In the genomic region with DNA sequence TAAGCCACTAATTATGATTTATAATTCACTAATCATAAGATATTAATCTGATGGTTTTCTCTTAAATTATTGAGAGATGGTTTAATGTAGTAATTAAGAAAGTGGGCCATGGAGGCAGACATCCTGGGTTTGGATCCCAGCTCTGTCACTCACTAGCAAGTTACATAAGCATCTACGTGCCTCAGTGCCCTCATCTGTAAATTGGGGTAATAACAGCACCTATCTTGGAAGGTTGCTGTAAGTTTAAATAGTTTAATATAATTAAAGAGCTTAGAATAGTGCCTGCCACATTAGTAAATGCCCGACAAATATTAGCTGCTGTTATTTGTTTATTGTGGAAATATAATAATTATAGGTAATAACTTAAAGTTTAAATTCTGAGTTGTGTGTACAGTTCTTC, we compare ENCODE assay signal across 1 cellular context.
TF ChIP-seq lines count a peak whose summit lies in the region.

No MANE protein-coding gene starts in this region.

TF ChIP-seq in HepG2, 621 proteins besides CTCF, POLR2A, EP300 and RAD21:
- TF ChIP-seq ZNF629 (CRISPR knock-in tag; conservative IDR thresholded peaks at IDR 0.05) (peak; percentile 54; the same call in 1 of the 2 replicates), ZNF143 (CRISPR knock-in tag; IDR thresholded peaks at IDR 0.05) (no peak)
